8 cellular contexts compared by ENCODE assay signal in genomic region chr10:61903991-61904350, GRCh38. TPM values are rescaled to one million over a fixed set of nuclear protein-coding genes. Genes with fewer than 3 reads are reported as not detected.
DNase-seq lines count a peak whose midpoint lies in the region; ATAC-seq, FAIRE-seq and TF ChIP-seq lines count a peak whose summit lies in the region.

No MANE protein-coding gene starts in this region.

- DNase-seq in BE2C (no peak), bronchial epithelial cell (ENCODE audit: low read depth) (peak; percentile 18), mucosa of descending colon (no peak), HK-2 (ENCODE audit: unreplicated experiment) (no peak)
- DNase-seq in stimulated activated naive CD4-positive, alpha-beta T cell (lab: John Stamatoyannopoulos, UW) = no peak

- peaks cover 0 to 2% (median 0%) of the 10 kb centered on the region in 3 donors for H3K9me3 Mint-ChIP-seq in IgD-negative memory B cell

- no peaks in the 10 kb centered on the region for H3K9me3 ChIP-seq in BE2C
- H3K9me3 ChIP-seq in mucosa of descending colon = no peaks in the 10 kb centered on the region

- peak overlapping the region; percentile 83 for H3K4me3 ChIP-seq in BE2C (ENCODE audit: low read depth, low read length)
- H3K4me3 ChIP-seq in bronchial epithelial cell (ENCODE audit: low read depth, low read length) = peak overlapping the region; percentile 76
- peak overlapping the region; percentile 67 for H3K4me3 ChIP-seq in mucosa of descending colon

- intact Hi-C loops in mucosa of descending colon (cut with DNase I, micrococcal nuclease) = loop anchor here in 1 of 2 donors (5.0 kb wide), 1 partner anchor 133 kb away; no protein-coding TSS in a partner anchor

- H3K4me1 Mint-ChIP-seq in IgD-negative memory B cell = peaks cover 19 to 26% (median 25%) of the 10 kb centered on the region in 3 donors

- H3K4me3 Mint-ChIP-seq in IgD-negative memory B cell = peak overlapping the region; percentile 94 to 99 (median 96)

- TF ChIP-seq CTCF in BE2C (IDR thresholded peaks at IDR 0.05; ENCODE audit: low read depth, low read length) (no peak), bronchial epithelial cell (IDR thresholded peaks at IDR 0.05; ENCODE audit: insufficient read depth, low read length, severe bottlenecking) (no peak), mucosa of descending colon (IDR thresholded peaks at IDR 0.05) (no peak)

- H3K36me3 Mint-ChIP-seq in IgD-negative memory B cell = peaks cover 5% of the 10 kb centered on the region

- peak overlapping the region; percentile 91 to 99 (median 96) for H3K27ac Mint-ChIP-seq in IgD-negative memory B cell

- no peaks in the 10 kb centered on the region for H3K27me3 Mint-ChIP-seq in IgD-negative memory B cell

- H3K36me3 ChIP-seq in BE2C = no peaks in the 10 kb centered on the region
- peaks cover under 1% of the 10 kb centered on the region for H3K36me3 ChIP-seq in bronchial epithelial cell (ENCODE audit: control insufficient read depth, insufficient read depth, low read length)
- no peaks in the 10 kb centered on the region for H3K36me3 ChIP-seq in mucosa of descending colon (ENCODE audit: low read depth)

- FAIRE-seq in bronchial epithelial cell (lab: Jason Lieb, UNC) = no peak

- no peaks in the 10 kb centered on the region for H3K27me3 ChIP-seq in BE2C
- no peaks in the 10 kb centered on the region for H3K27me3 ChIP-seq in bronchial epithelial cell (ENCODE audit: control insufficient read depth, insufficient read depth, low read length)

- H3K4me1 ChIP-seq in BE2C (peaks cover 5% of the 10 kb centered on the region), mucosa of descending colon (ENCODE audit: low read depth) (peaks cover 27% of the 10 kb centered on the region)

- ATAC-seq in mucosa of descending colon = no peak
- no peak for ATAC-seq in GM18511 (IDR thresholded peaks at IDR 0.05; ENCODE audit: unreplicated experiment)
- no peak for ATAC-seq in GM18909 (IDR thresholded peaks at IDR 0.05; ENCODE audit: poor library complexity, unreplicated experiment)

RNA-seq across cellular contexts. Expression of gene ARID5B, which starts 2.5 kb away (rescaled TPM):
- polyA plus RNA-seq in BE2C (2012; ENCODE audit: insufficient read depth, insufficient read length, low read depth) = 7.2 TPM
- polyA plus RNA-seq in IgD-negative memory B cell = 154 TPM
- total RNA-seq in bronchial epithelial cell (7.1 and 13.7 TPM in 2 replicates), mucosa of descending colon (10 to 100 TPM; 21.9 to 34.1 (median 22.4) TPM)
